2 cellular contexts compared by ENCODE assay signal in genomic region chr5:141618030-141618803, GRCh38.
TF ChIP-seq lines count a peak whose summit lies in the region.

No MANE protein-coding gene starts in this region.

TF ChIP-seq in Ishikawa, 13 proteins besides CTCF, POLR2A, EP300 and RAD21 (continued from another document):
- TF ChIP-seq USF1 (IDR thresholded peaks at IDR 0.05) (0 out of 2 replicates have a peak, but pooled peaks have one; percentile 16), NFIC (IDR thresholded peaks at IDR 0.05) (peak; percentile 25; the same call in 1 of the 2 replicates), TEAD4 (IDR thresholded peaks at IDR 0.05) (peak; percentile 82)

TF ChIP-seq in K562, 482 proteins besides CTCF, POLR2A, EP300 and RAD21 (continued from another document and continues in another):
- TF ChIP-seq NKRF (IDR thresholded peaks at IDR 0.05; ENCODE audit: borderline replicate concordance) (peak; percentile 78), ZNF431 (CRISPR knock-in tag; IDR thresholded peaks at IDR 0.05) (no peak), TRIM25 (IDR thresholded peaks at IDR 0.05; ENCODE audit: borderline replicate concordance) (0 out of 2 replicates have a peak, but pooled peaks have one; percentile 68), ARNT (IDR thresholded peaks at IDR 0.05) (peak; percentile 57 to 75; a peak in 1 of 4 replicates), XRCC3 (IDR thresholded peaks at IDR 0.05) (no peak), ZNF3 (CRISPR knock-in tag; IDR thresholded peaks at IDR 0.05) (no peak), HMGN3 (IDR thresholded peaks at IDR 0.05; ENCODE audit: borderline replicate concordance, extremely low read depth, insufficient read length, low read depth, low read length) (no peak), HNRNPK (IDR thresholded peaks at IDR 0.05; ENCODE audit: low read depth, low read length, poor library complexity, severe bottlenecking) (no peak), ZNF347 (CRISPR knock-in tag; IDR thresholded peaks at IDR 0.05; ENCODE audit: low read depth) (no peak), ZNF707 (CRISPR knock-in tag; conservative IDR thresholded peaks at IDR 0.05) (no peak), ZFX (CRISPR knock-in tag; IDR thresholded peaks at IDR 0.05) (peak; percentile 60), TEAD1 (CRISPR knock-in tag; IDR thresholded peaks at IDR 0.05) (no peak), HNRNPLL (IDR thresholded peaks at IDR 0.05; ENCODE audit: low read depth, low read length, poor library complexity, severe bottlenecking) (peak; percentile 14), ZBED1 (IDR thresholded peaks at IDR 0.05) (no peak), ZBTB26 (CRISPR knock-in tag; IDR thresholded peaks at IDR 0.05) (0 out of 2 replicates have a peak, but pooled peaks have one; percentile 32), ZBTB43 (CRISPR knock-in tag; IDR thresholded peaks at IDR 0.05) (no peak), EP400 (IDR thresholded peaks at IDR 0.05) (peak; percentile 38), ZNF436 (CRISPR knock-in tag; IDR thresholded peaks at IDR 0.05) (no peak), TGIF2 (CRISPR knock-in tag; IDR thresholded peaks at IDR 0.05) (no peak), SIX5 (IDR thresholded peaks at IDR 0.05; ENCODE audit: borderline replicate concordance in 1 of 2, insufficient read depth in 1 of 2, low read depth in 1 of 2, low read length in 2 of 2) (no peak), ZNF75A (CRISPR knock-in tag; IDR thresholded peaks at IDR 0.05) (no peak), ZNF175 (CRISPR knock-in tag; IDR thresholded peaks at IDR 0.05; ENCODE audit: low read depth) (no peak), POLR3G (IDR thresholded peaks at IDR 0.05; ENCODE audit: extremely low read depth, insufficient read length, insufficient replicate concordance) (no peak), MTA2 (IDR thresholded peaks at IDR 0.05; ENCODE audit: low read depth) (0 out of 2 replicates have a peak, but pooled peaks have one; percentile 19), PTRF (tag; IDR thresholded peaks at IDR 0.05) (no peak), NCOA2 (IDR thresholded peaks at IDR 0.05; ENCODE audit: partially characterized antibody in 2 of 2) (no peak), BACH1 (tag; IDR thresholded peaks at IDR 0.05) (no peak), MTA1 (IDR thresholded peaks at IDR 0.05; ENCODE audit: borderline replicate concordance) (0 out of 2 replicates have a peak, but pooled peaks have one; percentile 29), TAF1 (IDR thresholded peaks at IDR 0.05; ENCODE audit: control insufficient read depth, extremely low read depth, insufficient read depth, low read length, severe bottlenecking) (peak; percentile 41), CREB3L1 (IDR thresholded peaks at IDR 0.05; ENCODE audit: borderline replicate concordance, low read depth) (no peak), PREB (CRISPR knock-in tag; IDR thresholded peaks at IDR 0.05) (0 out of 2 replicates have a peak, but pooled peaks have one; percentile 21), E2F6 (IDR thresholded peaks at IDR 0.05; ENCODE audit: borderline replicate concordance in 1 of 2, extremely low read depth in 1 of 2, insufficient read depth in 1 of 2, insufficient read length in 1 of 2, low read depth in 1 of 2, low read length in 1 of 2, poor library complexity in 1 of 2, severe bottlenecking in 1 of 2) (no peak), ZFP91 (CRISPR knock-in tag; IDR thresholded peaks at IDR 0.05) (no peak), ZNF785 (CRISPR knock-in tag; IDR thresholded peaks at IDR 0.05) (no peak), ZNF197 (CRISPR knock-in tag; IDR thresholded peaks at IDR 0.05; ENCODE audit: low read depth) (no peak), RFX5 (IDR thresholded peaks at IDR 0.05; ENCODE audit: low read depth, low read length) (no peak), THAP7 (CRISPR knock-in tag; IDR thresholded peaks at IDR 0.05) (no peak), RB1 (IDR thresholded peaks at IDR 0.05; ENCODE audit: low read depth) (no peak), SMARCA4 (IDR thresholded peaks at IDR 0.05) (no peak; the same call in 1 of the 2 replicates), CREBBP (IDR thresholded peaks at IDR 0.05; ENCODE audit: low read depth, low read length) (no peak), CBFA2T2 (conservative IDR thresholded peaks at IDR 0.05) (no peak), SNIP1 (IDR thresholded peaks at IDR 0.05; ENCODE audit: low read depth) (no peak), FOXJ3 (CRISPR knock-in tag; IDR thresholded peaks at IDR 0.05) (no peak), ARID2 (IDR thresholded peaks at IDR 0.05) (no peak), FOXP4 (CRISPR knock-in tag; IDR thresholded peaks at IDR 0.05; ENCODE audit: borderline replicate concordance) (no peak), E2F1 (CRISPR knock-in tag; IDR thresholded peaks at IDR 0.05) (0 out of 2 replicates have a peak, but pooled peaks have one; percentile 35), ZNF184 (CRISPR knock-in tag; IDR thresholded peaks at IDR 0.05) (no peak), RFX1 (IDR thresholded peaks at IDR 0.05) (no peak), U2AF2 (optimal IDR thresholded peaks at IDR 0.05; ENCODE audit: low read depth, low read length) (no peak)
